11 cellular contexts compared by ENCODE assay signal in the genomic region with DNA sequence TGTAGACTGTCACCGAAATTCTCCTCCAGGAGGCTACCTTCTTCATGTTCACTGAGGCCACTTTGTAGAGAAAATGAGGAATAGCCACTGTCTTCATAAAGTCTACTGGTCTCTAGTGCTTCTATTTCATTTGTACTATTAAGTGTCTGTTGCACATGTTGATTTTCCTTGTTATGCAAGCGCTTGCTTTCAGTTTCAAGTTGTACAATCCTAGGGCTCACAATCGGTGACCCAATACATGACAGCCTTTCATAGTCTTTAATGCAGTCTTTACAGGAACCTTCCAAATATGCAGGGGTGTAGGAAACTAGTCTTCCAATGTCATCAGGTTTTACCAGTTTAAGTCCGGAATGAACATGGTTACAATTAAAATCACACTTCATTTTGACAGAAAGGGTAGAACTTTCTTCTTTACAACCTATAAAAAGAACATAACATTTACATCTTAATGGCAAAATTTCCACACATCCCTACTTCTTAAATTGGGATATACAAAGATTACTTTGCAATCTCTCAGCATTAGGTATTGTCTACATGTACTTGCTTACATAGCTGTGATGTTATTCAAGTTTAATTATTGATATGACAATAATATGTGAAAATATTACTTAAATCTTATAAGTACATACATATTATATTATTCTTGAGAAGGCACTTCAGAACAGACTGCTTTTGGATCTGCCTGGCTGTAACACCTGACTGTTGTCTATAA. TPM values are rescaled to one million over a fixed set of nuclear protein-coding genes. Genes with fewer than 3 reads are reported as not detected.
A peak's percentile ranks its signal among the peaks of the same experiment; 100 is the strongest.
DNase-seq lines count a peak whose midpoint lies in the region; ATAC-seq, FAIRE-seq and TF ChIP-seq lines count a peak whose summit lies in the region.
"Had no signal": no experiment of that assay in that cellular context is flagged by ENCODE, and none has a peak within 500 bp of the region (broad histone marks: within the 10 kb centered on the region; RNA-seq: fewer than 3 reads in every experiment).

No MANE protein-coding gene starts in this region.

- DNase-seq in HuH-7.5 (ENCODE audit: low spot score) (no peak), AG08396 (ENCODE audit: low spot score) (no peak), frontal cortex (ENCODE audit: low spot score in 2 of 2) (no peak)
- DNase-seq in stimulated activated CD4-positive, alpha-beta T cell treated with anti-CD3 and anti-CD28 coated beads, Interleukin-4, amount 100 ng/mL, for 24 hours = no peak
- DNase-seq: stimulated activated CD4-positive, alpha-beta T cell treated with anti-CD3 and anti-CD28 coated beads, Interleukin-2, amount 100 ng/mL, for 24 hours had no signal

- TF ChIP-seq CTCF in neutrophil (IDR thresholded peaks at IDR 0.05) = no peak

- peak overlapping the region in 1 of 2 experiments; percentile 28 for H3K4me3 ChIP-seq in neutrophil (ENCODE audit: low read depth in 1 of 2, low read length in 1 of 2)

- H3K9me3 ChIP-seq in neutrophil = no peaks in the 10 kb centered on the region

- peaks cover 23% of the 10 kb centered on the region for H3K4me1 Mint-ChIP-seq in activated T-helper 17 cell treated with anti-CD3 and anti-CD28 coated beads, Interleukin-2, amount 50 U/mL, for 72 hours

- no peak for FAIRE-seq in frontal cortex (lab: Jason Lieb, UNC)
- FAIRE-seq: endometrium, RCC 7860 had no signal

- no peak overlapping the region for H3K27ac Mint-ChIP-seq in activated T-helper 17 cell treated with anti-CD3 and anti-CD28 coated beads, Interleukin-2, amount 50 U/mL, for 72 hours

- peaks cover 53 to 63% of the 10 kb centered on the region in 2 experiments for H3K4me1 ChIP-seq in neutrophil (ENCODE audit: control insufficient read depth in 1 of 2, insufficient read depth in 1 of 2, low read depth in 1 of 2, low read length in 1 of 2)

- H3K27me3 Mint-ChIP-seq in activated T-helper 17 cell treated with anti-CD3 and anti-CD28 coated beads, Interleukin-2, amount 50 U/mL, for 72 hours = no peaks in the 10 kb centered on the region

- H3K27me3 ChIP-seq in neutrophil = no peaks in the 10 kb centered on the region

- no peaks in the 10 kb centered on the region for H3K9me3 Mint-ChIP-seq in activated T-helper 17 cell treated with anti-CD3 and anti-CD28 coated beads, Interleukin-2, amount 50 U/mL, for 72 hours

- ATAC-seq in GM18868 (IDR thresholded peaks at IDR 0.05; ENCODE audit: unreplicated experiment) (peak; percentile 76), HG03103 (IDR thresholded peaks at IDR 0.05; ENCODE audit: low read depth, unreplicated experiment) (peak; percentile 45)
- ATAC-seq in activated T-helper 17 cell treated with anti-CD3 and anti-CD28 coated beads, Interleukin-2, amount 50 U/mL, for 72 hours (replicated peaks) = no peak

- H3K4me3 Mint-ChIP-seq in activated T-helper 17 cell treated with anti-CD3 and anti-CD28 coated beads, Interleukin-2, amount 50 U/mL, for 72 hours = peak overlapping the region; percentile 64

- peaks cover 99% of the 10 kb centered on the region for H3K36me3 Mint-ChIP-seq in activated T-helper 17 cell treated with anti-CD3 and anti-CD28 coated beads, Interleukin-2, amount 50 U/mL, for 72 hours (ENCODE audit: low read depth)

- H3K27ac ChIP-seq in neutrophil = peak overlapping the region; percentile 72

- peaks cover 2% of the 10 kb centered on the region for H3K36me3 ChIP-seq in neutrophil

RNA-seq across cellular contexts. Expression of gene FBXO5, which starts 7.5 kb away (rescaled TPM):
- 10 to 100 TPM; 39.7 to 41.4 TPM for total RNA-seq in activated T-helper 17 cell treated with anti-CD3 and anti-CD28 coated beads, Interleukin-2, amount 50 U/mL, for 72 hours
- total RNA-seq in frontal cortex = 8.6 TPM

RNA-seq across cellular contexts. Expression of gene MTRF1L, which starts 27.1 kb away (rescaled TPM):
- 10 to 100 TPM; 15.4 to 22.4 TPM for total RNA-seq in activated T-helper 17 cell treated with anti-CD3 and anti-CD28 coated beads, Interleukin-2, amount 50 U/mL, for 72 hours
- total RNA-seq in frontal cortex = 13.0 TPM
